ENCODE assay signal across 22 cellular contexts in genomic region chr5:120613729-120614128, GRCh38.
DNase-seq lines count a peak whose midpoint lies in the region; ATAC-seq and TF ChIP-seq lines count a peak whose summit lies in the region.
"Had no signal": no experiment of that assay in that cellular context is flagged by ENCODE, and none has a peak within 500 bp of the region (broad histone marks: within the 10 kb centered on the region; RNA-seq: fewer than 3 reads in every experiment).

No MANE protein-coding gene starts in this region.

- no peaks in the 10 kb centered on the region for H3K9me3 Mint-ChIP-seq in nephron progenitor cell

- no peak for TF ChIP-seq POLR2A in tibial nerve (IDR thresholded peaks at IDR 0.05)

- DNase-seq in GM23248, result peak; percentile 40
- no peak for DNase-seq in adipocyte (ENCODE audit: low read depth)
- peak; percentile 51 for DNase-seq in fibroblast of villous mesenchyme (ENCODE audit: low read depth)
- peak; percentile 21 for DNase-seq in osteoblast (ENCODE audit: insufficient read length, low spot score, missing footprints)
- no peak for DNase-seq in T-helper 9 cell
- DNase-seq in tibial nerve (ENCODE audit: low spot score in 2 of 2), result no peak
- no peak for DNase-seq in nephron progenitor cell
- DNase-seq: activated CD4-positive, alpha-beta T cell treated with anti-CD3 and anti-CD28 coated beads, Interleukin-2, amount 50 U/mL, for 1 hour; activated CD8-positive, alpha-beta memory T cell treated with anti-CD3 and anti-CD28 coated beads, Interleukin-2, amount 50 U/mL, for 48 hours; activated effector memory CD4-positive, alpha-beta T cell treated with Interleukin-2 at 50 U/mL for 16 hours; CD4-positive, alpha-beta memory T cell; DMS79; effector memory CD8-positive, alpha-beta T cell; hippocampal formation; islet precursor cell; mesendoderm; NCI-H1092 treated with DMSO at 0.1 percent for 48 hours; RPMI8226; uterus had no signal

- H2AFZ ChIP-seq in GM23248 (peak overlapping the region; percentile 12), osteoblast (ENCODE audit: low read length) (peak overlapping the region; percentile 7)

- H3K79me2 ChIP-seq in GM23248 (ENCODE audit: insufficient read depth) (peaks cover 78% of the 10 kb centered on the region), osteoblast (ENCODE audit: insufficient read depth, low read length) (peaks cover 51% of the 10 kb centered on the region)

- H3K4me1 ChIP-seq in GM23248 (ENCODE audit: insufficient read depth), result peaks cover 71% of the 10 kb centered on the region
- peaks cover 50% of the 10 kb centered on the region for H3K4me1 ChIP-seq in adipocyte (ENCODE audit: control insufficient read depth, insufficient read depth, low read length)
- peaks cover 57% of the 10 kb centered on the region for H3K4me1 ChIP-seq in osteoblast (ENCODE audit: insufficient read depth, low read length)
- peaks cover 0 to 25% (median 0%) of the 10 kb centered on the region in 4 donors for H3K4me1 ChIP-seq in tibial nerve
- H3K4me1 ChIP-seq: uterus had no signal

- H3K27me3 ChIP-seq in GM23248 (replicated peaks; ENCODE audit: insufficient read depth) (no peaks in the 10 kb centered on the region), adipocyte (replicated peaks; ENCODE audit: control insufficient read depth, insufficient read depth, low read length) (no peaks in the 10 kb centered on the region), osteoblast (ENCODE audit: insufficient read depth, low read length) (no peaks in the 10 kb centered on the region), tibial nerve (no peaks in the 10 kb centered on the region)
- H3K27me3 ChIP-seq: uterus had no signal

- H3K36me3 Mint-ChIP-seq in nephron progenitor cell (ENCODE audit: low read depth), result no peaks in the 10 kb centered on the region
- H3K36me3 Mint-ChIP-seq: CD4-positive, alpha-beta memory T cell; natural killer cell treated with Interleukin-12 subunit alpha and Interleukin-12 subunit beta and Interleukin-15 and Interleukin-18, amount 100 ng/mL, for 72 hours had no signal

- no peak overlapping the region for H3K27ac Mint-ChIP-seq in nephron progenitor cell
- H3K27ac Mint-ChIP-seq: CD4-positive, alpha-beta memory T cell; effector memory CD8-positive, alpha-beta T cell; natural killer cell treated with Interleukin-12 subunit alpha and Interleukin-12 subunit beta and Interleukin-15 and Interleukin-18, amount 100 ng/mL, for 72 hours had no signal

- H3K4me3 ChIP-seq in GM23248 (peak overlapping the region; percentile 40), adipocyte (ENCODE audit: low read length) (no peak overlapping the region), fibroblast of villous mesenchyme (ENCODE audit: low read depth, low read length) (no peak overlapping the region), osteoblast (ENCODE audit: insufficient read depth, low read length) (no peak overlapping the region), tibial nerve (no peak overlapping the region)
- H3K4me3 ChIP-seq: uterus had no signal

- H3K4me1 Mint-ChIP-seq in nephron progenitor cell, result peaks cover 5% of the 10 kb centered on the region
- H3K4me1 Mint-ChIP-seq: CD4-positive, alpha-beta memory T cell had no signal

- peak overlapping the region; percentile 84 for H3K4me2 ChIP-seq in GM23248 (ENCODE audit: unreplicated experiment)
- peak overlapping the region; percentile 31 for H3K4me2 ChIP-seq in osteoblast (ENCODE audit: insufficient read depth, low read length)
- H3K4me2 ChIP-seq: KMS-11 had no signal

- H3K9me2 ChIP-seq in GM23248 (ENCODE audit: insufficient read depth), result no peaks in the 10 kb centered on the region; the same call in 1 of the 2 replicates

- peak overlapping the region; percentile 75 for H3K27ac ChIP-seq in GM23248
- peak overlapping the region; percentile 70 for H3K27ac ChIP-seq in osteoblast (ENCODE audit: low read depth, low read length)
- H3K27ac ChIP-seq in tibial nerve, result no peak overlapping the region
- H3K27ac ChIP-seq: KMS-11, uterus had no signal

- TF ChIP-seq EP300 in tibial nerve (IDR thresholded peaks at IDR 0.05), result no peak

- H3K36me3 ChIP-seq in GM23248 (ENCODE audit: low read depth), result peaks cover 8% of the 10 kb centered on the region
- no peaks in the 10 kb centered on the region for H3K36me3 ChIP-seq in adipocyte (ENCODE audit: control insufficient read depth, insufficient read depth, low read length, severe bottlenecking)
- no peaks in the 10 kb centered on the region for H3K36me3 ChIP-seq in osteoblast (ENCODE audit: insufficient read depth, low read length)
- H3K36me3 ChIP-seq in tibial nerve, result no peaks in the 10 kb centered on the region
- H3K36me3 ChIP-seq: uterus had no signal

- no peak for TF ChIP-seq CTCF in fibroblast of villous mesenchyme (IDR thresholded peaks at IDR 0.05; ENCODE audit: insufficient read depth, low read depth, low read length)
- TF ChIP-seq CTCF in osteoblast (IDR thresholded peaks at IDR 0.05; ENCODE audit: extremely low read depth, low read depth, low read length), result no peak
- no peak for TF ChIP-seq CTCF in tibial nerve (IDR thresholded peaks at IDR 0.05)
- no peak for TF ChIP-seq CTCF in nephron progenitor cell (IDR thresholded peaks at IDR 0.05)

- H3K9ac ChIP-seq in GM23248 (peak overlapping the region; percentile 37; the same call in 1 of the 2 replicates), adipocyte (ENCODE audit: low read length) (peak overlapping the region; percentile 38)
- H3K9ac ChIP-seq: KMS-11 had no signal

- H3K9me3 ChIP-seq in GM23248 (ENCODE audit: low read depth), result no peaks in the 10 kb centered on the region
- no peaks in the 10 kb centered on the region for H3K9me3 ChIP-seq in adipocyte (ENCODE audit: control insufficient read depth, low read length)
- no peaks in the 10 kb centered on the region for H3K9me3 ChIP-seq in osteoblast (ENCODE audit: low read depth, low read length)
- no peaks in the 10 kb centered on the region for H3K9me3 ChIP-seq in tibial nerve
- H3K9me3 ChIP-seq: uterus had no signal

- ATAC-seq in HG03457 (IDR thresholded peaks at IDR 0.05; ENCODE audit: unreplicated experiment), result no peak
- ATAC-seq: effector memory CD8-positive, alpha-beta T cell; natural killer cell treated with Interleukin-12 subunit alpha and Interleukin-12 subunit beta and Interleukin-15 and Interleukin-18, amount 100 ng/mL, for 72 hours had no signal

- H4K20me1 ChIP-seq in GM23248 (ENCODE audit: insufficient read depth) (no peaks in the 10 kb centered on the region), osteoblast (ENCODE audit: insufficient read depth, low read length) (no peaks in the 10 kb centered on the region)

- H3K27me3 Mint-ChIP-seq in nephron progenitor cell (ENCODE audit: low read depth, poor library complexity), result no peaks in the 10 kb centered on the region
- H3K27me3 Mint-ChIP-seq: CD4-positive, alpha-beta memory T cell; effector memory CD8-positive, alpha-beta T cell; natural killer cell treated with Interleukin-12 subunit alpha and Interleukin-12 subunit beta and Interleukin-15 and Interleukin-18, amount 100 ng/mL, for 72 hours had no signal

- peaks cover 45% of the 10 kb centered on the region for H3F3A ChIP-seq in GM23248 (ENCODE audit: insufficient read depth)

- in situ Hi-C loops in GM23248 (cut with MboI), result no loop called here

- H3K4me3 Mint-ChIP-seq in nephron progenitor cell, result no peak overlapping the region
- H3K4me3 Mint-ChIP-seq: CD4-positive, alpha-beta memory T cell; effector memory CD8-positive, alpha-beta T cell; natural killer cell treated with Interleukin-12 subunit alpha and Interleukin-12 subunit beta and Interleukin-15 and Interleukin-18, amount 100 ng/mL, for 72 hours had no signal

Comparison
In these comparisons a context has a peak if more than half of its experiments do, and no peak if none do; other contexts are left out.
1. DNase-seq: peak in GM23248 (single experiment), fibroblast of villous mesenchyme (single experiment) and osteoblast (single experiment); none in adipocyte (single experiment), T-helper 9 cell (single experiment), tibial nerve (0 of 2) and nephron progenitor cell (single experiment).
2. H3K27ac ChIP-seq: peak in GM23248 (single experiment) and osteoblast (single experiment); none in tibial nerve (0 of 4).